In genomic region chr1:182122265-182122664, GRCh38 we compare ENCODE assay signal across 1 cellular context.
TF ChIP-seq lines count a peak whose summit lies in the region.

No MANE protein-coding gene starts in this region.

TF ChIP-seq in HepG2, 621 proteins besides CTCF, POLR2A, EP300 and RAD21 (continued from another document):
- TF ChIP-seq RCOR2 (CRISPR knock-in tag; IDR thresholded peaks at IDR 0.05) = no peak
- TF ChIP-seq TBP (CRISPR knock-in tag; IDR thresholded peaks at IDR 0.05) = no peak
- no peak for TF ChIP-seq ZUFSP (CRISPR knock-in tag; IDR thresholded peaks at IDR 0.05; ENCODE audit: borderline replicate concordance)
- TF ChIP-seq MATR3 (CRISPR knock-in tag; IDR thresholded peaks at IDR 0.05) = no peak
- no peak for TF ChIP-seq HNRNPH1 (optimal IDR thresholded peaks at IDR 0.05; ENCODE audit: low read depth, low read length)
- TF ChIP-seq ZFP36 (IDR thresholded peaks at IDR 0.05; ENCODE audit: borderline replicate concordance, low read depth, low read length, partially characterized antibody) = no peak
- TF ChIP-seq ZSCAN29 (CRISPR knock-in tag; conservative IDR thresholded peaks at IDR 0.05) = no peak
- TF ChIP-seq ZNF691 (CRISPR knock-in tag; IDR thresholded peaks at IDR 0.05; ENCODE audit: borderline replicate concordance, low read depth) = no peak
- TF ChIP-seq CEBPB (IDR thresholded peaks at IDR 0.05; ENCODE audit: borderline replicate concordance, low read depth, low read length) = no peak
- TF ChIP-seq KLF12 (CRISPR knock-in tag; IDR thresholded peaks at IDR 0.05; ENCODE audit: borderline replicate concordance) = no peak
- TF ChIP-seq RBFOX2 (IDR thresholded peaks at IDR 0.05; ENCODE audit: low read depth, low read length) = no peak
